ENCODE assay signal across 8 cellular contexts in the genomic region with DNA sequence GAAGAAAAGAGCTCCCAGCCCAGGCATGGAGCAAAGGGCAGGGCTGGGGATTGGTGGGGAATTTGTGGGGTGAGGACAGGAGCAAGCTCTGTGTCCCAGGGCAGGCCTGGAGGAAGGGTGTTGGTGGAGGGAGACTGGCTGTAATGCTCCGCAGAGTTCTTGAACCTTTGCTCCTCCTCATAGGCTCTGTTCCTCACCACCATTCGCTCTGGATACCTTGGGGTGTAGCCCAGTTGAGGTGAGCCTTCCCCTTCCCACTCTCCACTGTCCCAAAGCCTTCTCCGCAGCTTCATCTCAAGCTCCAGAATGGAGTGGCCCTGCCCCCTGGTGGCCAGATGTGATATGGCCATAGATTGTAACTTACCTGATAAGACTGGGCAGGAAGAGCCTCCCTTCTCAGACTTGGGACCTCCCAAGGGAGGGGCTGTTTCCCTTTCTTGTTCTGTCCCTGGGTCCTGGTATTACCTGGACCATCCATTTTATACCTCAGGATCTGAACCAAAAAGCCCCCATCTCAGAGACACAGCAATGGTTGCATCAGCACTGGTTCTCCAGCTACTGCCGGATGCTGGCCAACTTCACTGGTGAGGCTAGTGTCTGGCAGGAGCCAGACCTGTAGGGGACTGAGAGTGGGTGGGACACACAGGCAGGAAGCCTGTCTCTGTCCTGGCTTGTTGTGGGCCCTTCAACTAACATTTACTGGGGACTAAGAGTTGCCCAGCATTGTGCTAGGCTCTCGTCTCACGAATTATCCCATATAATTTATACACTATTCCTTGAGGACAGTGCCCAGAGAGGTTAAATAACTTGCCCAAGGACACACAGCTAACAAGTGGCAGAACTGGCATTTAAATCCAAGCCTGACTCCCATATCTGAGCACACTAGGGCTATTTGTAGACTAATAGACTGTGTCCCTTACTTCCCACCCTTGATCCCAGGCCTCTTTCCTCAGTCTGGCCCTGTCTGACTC. TPM values are rescaled to one million over a fixed set of nuclear protein-coding genes. Genes with fewer than 3 reads are reported as not detected.
DNase-seq lines count a peak whose midpoint lies in the region; ATAC-seq, FAIRE-seq and TF ChIP-seq lines count a peak whose summit lies in the region.

No MANE protein-coding gene starts in this region.

- H2AFZ ChIP-seq in OCI-LY3 (ENCODE audit: low read depth, low read length): peak overlapping the region; percentile 31; the same call in 1 of the 2 replicates

- no peaks in the 10 kb centered on the region for H4K20me1 ChIP-seq in OCI-LY3 (ENCODE audit: insufficient read depth, low read length)

- no peak for TF ChIP-seq POLR2A in GM18505 (IDR thresholded peaks at IDR 0.05; ENCODE audit: borderline replicate concordance, extremely low read depth, insufficient read depth, insufficient read length)

- H3K4me1 ChIP-seq in OCI-LY3 (ENCODE audit: low read length): peaks cover 9% of the 10 kb centered on the region
- H3K4me1 ChIP-seq in naive thymus-derived CD4-positive, alpha-beta T cell (ENCODE audit: control insufficient read depth in 2 of 2, insufficient read depth in 2 of 2, low read length in 2 of 2): peaks cover 6 to 10% of the 10 kb centered on the region in 2 donors

- no peak overlapping the region for H3K9ac ChIP-seq in OCI-LY3 (ENCODE audit: low read length)

- H3K79me2 ChIP-seq in OCI-LY3 (ENCODE audit: low read length): no peaks in the 10 kb centered on the region

- FAIRE-seq in G401.6 (lab: Jason Lieb, UNC): peak; percentile 89

- H3K27me3 ChIP-seq in OCI-LY3 (ENCODE audit: low read depth, low read length): no peaks in the 10 kb centered on the region
- H3K27me3 ChIP-seq in naive thymus-derived CD4-positive, alpha-beta T cell (ENCODE audit: control insufficient read depth in 2 of 2, insufficient read depth in 2 of 2, low read length in 2 of 2): no peaks in the 10 kb centered on the region

- peak overlapping the region in 6 of 9 donors; percentile 5 to 87 (median 66) for H3K27ac Mint-ChIP-seq in naive thymus-derived CD4-positive, alpha-beta T cell

- intact Hi-C loops in naive thymus-derived CD4-positive, alpha-beta T cell (cut with micrococcal nuclease): loop anchor here (1.0 to 2.0 kb wide), 4 partner anchors 10 to 262 kb away; no protein-coding TSS in a partner anchor

- CTCF ChIA-PET in naive thymus-derived CD4-positive, alpha-beta T cell (lab: Charles Lee): interaction anchor here (0.6 to 14.0 kb wide), 23 partner anchors 7 to 1653 kb away, joined by 3 to 285 read pairs (median 4); a partner anchor contains a TSS

- H3K4me1 Mint-ChIP-seq in naive thymus-derived CD4-positive, alpha-beta T cell: peaks cover 7 to 16% (median 11%) of the 10 kb centered on the region in 7 donors

- peaks cover 0 to 1% (median 0%) of the 10 kb centered on the region in 11 donors for H3K9me3 Mint-ChIP-seq in naive thymus-derived CD4-positive, alpha-beta T cell

- POLR2A ChIA-PET in naive thymus-derived CD4-positive, alpha-beta T cell (lab: Charles Lee): interaction anchor here (0.6 to 3.2 kb wide), 5 partner anchors 9 to 70 kb away, joined by 3 to 28 read pairs (median 9); a partner anchor contains a TSS

- no peaks in the 10 kb centered on the region for H3K36me3 Mint-ChIP-seq in naive thymus-derived CD4-positive, alpha-beta T cell

- TF ChIP-seq CTCF in OCI-LY3 (IDR thresholded peaks at IDR 0.05; ENCODE audit: low read depth, low read length): peak; percentile 94

- H3K36me3 ChIP-seq in KOPT-K1 (ENCODE audit: insufficient read depth, low read length): no peaks in the 10 kb centered on the region
- no peaks in the 10 kb centered on the region for H3K36me3 ChIP-seq in OCI-LY3 (replicated peaks; ENCODE audit: low read depth, low read length)
- H3K36me3 ChIP-seq in naive thymus-derived CD4-positive, alpha-beta T cell (ENCODE audit: control insufficient read depth in 2 of 3, insufficient read depth in 3 of 3, low read length in 3 of 3): no peaks in the 10 kb centered on the region

- no peak overlapping the region for H3K4me3 ChIP-seq in OCI-LY3 (ENCODE audit: low read length)
- H3K4me3 ChIP-seq in naive thymus-derived CD4-positive, alpha-beta T cell (ENCODE audit: low read length): no peak overlapping the region

- peak; percentile 96 for DNase-seq in activated CD8-positive, alpha-beta memory T cell treated with anti-CD3 and anti-CD28 coated beads, Interleukin-2, amount 50 U/mL, for 48 hours
- peak; percentile 74 to 85 (median 81) for DNase-seq in naive thymus-derived CD4-positive, alpha-beta T cell
- peak; percentile 50 to 77 for DNase-seq in stimulated activated CD8-positive, alpha-beta memory T cell treated with anti-CD3 and anti-CD28 coated beads, Interleukin-7, amount 100 ng/mL, for 48 hours (ENCODE audit: extremely low read depth in 1 of 2, low read depth in 1 of 2)

- peak; percentile 88 for ATAC-seq in esophagus mucosa
- peak; percentile 96 for ATAC-seq in naive thymus-derived CD4-positive, alpha-beta T cell
- ATAC-seq in GM18505 (IDR thresholded peaks at IDR 0.05; ENCODE audit: unreplicated experiment): no peak

- peak overlapping the region; percentile 23; the same call in 1 of the 2 replicates for H3K4me2 ChIP-seq in OCI-LY3 (ENCODE audit: low read length)

- peak overlapping the region in 5 of 10 donors; percentile 12 to 61 (median 38) for H3K4me3 Mint-ChIP-seq in naive thymus-derived CD4-positive, alpha-beta T cell

- H3K9me3 ChIP-seq in KOPT-K1 (ENCODE audit: insufficient read depth, low read length, poor library complexity, severe bottlenecking): no peaks in the 10 kb centered on the region
- H3K9me3 ChIP-seq in OCI-LY3 (ENCODE audit: insufficient read depth, low read length): no peaks in the 10 kb centered on the region
- H3K9me3 ChIP-seq in naive thymus-derived CD4-positive, alpha-beta T cell (ENCODE audit: control insufficient read depth in 2 of 3, low read length in 3 of 3): no peaks in the 10 kb centered on the region

- H3K27ac ChIP-seq in KOPT-K1 (ENCODE audit: low read depth, low read length, poor library complexity, severe bottlenecking) (peak overlapping the region; percentile 6), OCI-LY3 (ENCODE audit: low read length) (no peak overlapping the region)
- no peak overlapping the region for H3K27ac ChIP-seq in naive thymus-derived CD4-positive, alpha-beta T cell (ENCODE audit: low read depth, low read length)

- H3K27me3 Mint-ChIP-seq in naive thymus-derived CD4-positive, alpha-beta T cell: peaks cover 0 to 4% (median 0%) of the 10 kb centered on the region in 5 donors

RNA-seq across cellular contexts. Expression of a gene that starts 19.1 kb away (rescaled TPM):
- 0.60 TPM for total RNA-seq in esophagus mucosa
- total RNA-seq in naive thymus-derived CD4-positive, alpha-beta T cell: not detected
- polyA plus RNA-seq in naive thymus-derived CD4-positive, alpha-beta T cell: not detected

RNA-seq across cellular contexts. Expression of a gene that starts 44.8 kb away (rescaled TPM):
- total RNA-seq in esophagus mucosa: 1,581 TPM
- total RNA-seq in naive thymus-derived CD4-positive, alpha-beta T cell: 1,000 to 10,000 TPM; 1,932 to 3,942 (median 3,777) TPM
- polyA plus RNA-seq in naive thymus-derived CD4-positive, alpha-beta T cell: 1,000 to 10,000 TPM; 4,326 to 4,957 TPM

RNA-seq across cellular contexts. Expression of a gene that starts 47.4 kb away (rescaled TPM):
- total RNA-seq in esophagus mucosa: 2.0 TPM
- 10 to 100 TPM; 10.7 to 22.0 (median 12.8) TPM for total RNA-seq in naive thymus-derived CD4-positive, alpha-beta T cell
- 1 to 10 TPM in 1 of 2 donors, under 1 TPM in 1; 0.39 to 1.9 TPM for polyA plus RNA-seq in naive thymus-derived CD4-positive, alpha-beta T cell
